22 cellular contexts compared by ENCODE assay signal in genomic region chr10:6283632-6284031, GRCh38.
DNase-seq lines count a peak whose midpoint lies in the region; ATAC-seq, FAIRE-seq and TF ChIP-seq lines count a peak whose summit lies in the region.
"Had no signal": no experiment of that assay in that cellular context is flagged by ENCODE, and none has a peak within 500 bp of the region (broad histone marks: within the 10 kb centered on the region; RNA-seq: fewer than 3 reads in every experiment).

No MANE protein-coding gene starts in this region.

- no peak overlapping the region for H3K4me3 ChIP-seq in A549
- no peak overlapping the region for H3K4me3 ChIP-seq in BE2C (ENCODE audit: low read depth, low read length)
- H3K4me3 ChIP-seq in mesenchymal stem cell (ENCODE audit: insufficient read depth in 1 of 2, low read depth in 1 of 2, low read length in 2 of 2) = no peak overlapping the region
- no peak overlapping the region for H3K4me3 ChIP-seq in PC-9
- H3K4me3 ChIP-seq: BLaER1, GM23338 had no signal

- no peak overlapping the region for H4K91ac ChIP-seq in mesenchymal stem cell (ENCODE audit: low read length)

- H2AK5ac ChIP-seq in mesenchymal stem cell (ENCODE audit: low read length, severe bottlenecking) = peak overlapping the region; percentile 65

- no peak for TF ChIP-seq CTCF in A549 (IDR thresholded peaks at IDR 0.05)
- no peak for TF ChIP-seq CTCF in BE2C (IDR thresholded peaks at IDR 0.05; ENCODE audit: low read depth, low read length)
- TF ChIP-seq CTCF in PC-9 (conservative IDR thresholded peaks at IDR 0.05) = no peak

- H3K9ac ChIP-seq in mesenchymal stem cell (ENCODE audit: low read length) = no peak overlapping the region
- H3K9ac ChIP-seq: BLaER1 had no signal

- BruUV-seq in PC-9 (replicated peaks; lab: Mats Ljungman, UMichigan) = no TSS peak

- H3K9me2 ChIP-seq in PC-9 (ENCODE audit: insufficient read depth) = no peaks in the 10 kb centered on the region

- H3K4ac ChIP-seq in mesenchymal stem cell (ENCODE audit: low read depth in 1 of 2, low read length in 2 of 2) = no peak overlapping the region

- peaks cover 10% of the 10 kb centered on the region for H3K4me1 Mint-ChIP-seq in T-helper 17 cell

- H3K4me3 Mint-ChIP-seq in T-helper 17 cell = no peak overlapping the region
- H3K4me3 Mint-ChIP-seq: CD14-positive monocyte; CD4-positive, alpha-beta memory T cell; GM23338; HFFc6 had no signal

- no peaks in the 10 kb centered on the region for H3K36me3 ChIP-seq in BE2C
- H3K36me3 ChIP-seq in mesenchymal stem cell (ENCODE audit: control insufficient read depth in 1 of 2, insufficient read depth in 2 of 2, low read depth in 1 of 2, low read length in 2 of 2) = no peaks in the 10 kb centered on the region
- H3K36me3 ChIP-seq in PC-9 (ENCODE audit: low read depth) = no peaks in the 10 kb centered on the region

- peak overlapping the region; percentile 77 for H3K27ac Mint-ChIP-seq in T-helper 17 cell
- H3K27ac Mint-ChIP-seq: GM23338, HFFc6 had no signal

- no peaks in the 10 kb centered on the region for H3K79me2 ChIP-seq in PC-9 (ENCODE audit: low read depth)

- peaks cover 5% of the 10 kb centered on the region for H3K36me3 Mint-ChIP-seq in T-helper 17 cell (ENCODE audit: low read depth)

- H4K8ac ChIP-seq in mesenchymal stem cell (ENCODE audit: low read length) = no peak overlapping the region

- no peak overlapping the region for H2BK120ac ChIP-seq in mesenchymal stem cell (ENCODE audit: low read depth, low read length)

- FAIRE-seq in A549 (lab: Jason Lieb, UNC) = no peak
- FAIRE-seq: GM12892, GM18507, H54 had no signal

- POLR2A ChIA-PET in A549 (lab: Yijun Ruan, JAX) (no interaction called here), PC-9 (lab: Charles Lee; ENCODE audit: unreplicated experiment) (no interaction called here)

- H2BK12ac ChIP-seq in mesenchymal stem cell (ENCODE audit: low read length in 2 of 2) = peak overlapping the region in 1 of 2 experiments; percentile 55

- intact Hi-C loops in PC-9 (cut with micrococcal nuclease; ENCODE audit: unreplicated experiment) = no loop called here

- TF ChIP-seq POLR2A in A549 (IDR thresholded peaks at IDR 0.05; ENCODE audit: low read length) = no peak

- H3K4me1 ChIP-seq in A549 (peaks cover 41% of the 10 kb centered on the region), BE2C (no peaks in the 10 kb centered on the region), mesenchymal stem cell (ENCODE audit: control insufficient read depth, insufficient read depth, low read depth, low read length) (peaks cover 10% of the 10 kb centered on the region), PC-9 (replicated peaks; ENCODE audit: insufficient read depth) (peaks cover 19% of the 10 kb centered on the region)
- H3K4me1 ChIP-seq: BLaER1 had no signal

- no peaks in the 10 kb centered on the region for H3K79me1 ChIP-seq in mesenchymal stem cell (replicated peaks; ENCODE audit: low read length, poor library complexity, severe bottlenecking)

- no peaks in the 10 kb centered on the region for H3K27me3 Mint-ChIP-seq in T-helper 17 cell
- H3K27me3 Mint-ChIP-seq: CD4-positive, alpha-beta memory T cell had no signal

- no peak for TF ChIP-seq RAD21 in A549 (conservative IDR thresholded peaks at IDR 0.05 in 1 of 2, IDR thresholded peaks at IDR 0.05 in 1 of 2)

- TF ChIP-seq EP300 in A549 (IDR thresholded peaks at IDR 0.05) = no peak

- ATAC-seq in A549 (no peak), T-helper 17 cell (no peak), GM18519 (IDR thresholded peaks at IDR 0.05; ENCODE audit: low FRiP score, unreplicated experiment) (no peak)
- ATAC-seq: GM23338 had no signal

- H2AFZ ChIP-seq in mesenchymal stem cell (ENCODE audit: low read depth, low read length) (no peak overlapping the region), PC-9 (no peak overlapping the region)
- H2AFZ ChIP-seq: GM23338 had no signal

- H3K23ac ChIP-seq in mesenchymal stem cell (ENCODE audit: low read length in 2 of 2) = no peak overlapping the region

- H3K27me3 ChIP-seq in BE2C (no peaks in the 10 kb centered on the region), mesenchymal stem cell (ENCODE audit: control insufficient read depth in 1 of 2, insufficient read depth in 1 of 2, low read length in 2 of 2) (no peaks in the 10 kb centered on the region), PC-9 (ENCODE audit: insufficient read depth, low read depth) (no peaks in the 10 kb centered on the region)
- H3K27me3 ChIP-seq: BLaER1 had no signal

- peaks cover 14% of the 10 kb centered on the region; the same call in 1 of the 2 replicates for H3F3A ChIP-seq in PC-9 (ENCODE audit: insufficient read depth, low read depth)

- H3K4me2 ChIP-seq in A549 = no peak overlapping the region
- no peak overlapping the region for H3K4me2 ChIP-seq in mesenchymal stem cell (ENCODE audit: low read length, poor library complexity, severe bottlenecking)
- H3K4me2 ChIP-seq in PC-9 = no peak overlapping the region
- H3K4me2 ChIP-seq: BLaER1, GM23338 had no signal

- H3K14ac ChIP-seq in mesenchymal stem cell (ENCODE audit: low read length in 2 of 2) = no peak overlapping the region

- CTCF ChIA-PET in A549 (lab: Yijun Ruan, JAX) = interaction anchor here (1.0 to 1.1 kb wide), 2 partner anchors 59 to 118 kb away, joined by 3 to 4 read pairs; no protein-coding TSS in a partner anchor
- CTCF ChIA-PET in PC-9 (lab: Charles Lee) = no interaction called here

- H3K27ac ChIP-seq in A549 = peak overlapping the region; percentile 36 to 100; a peak in 5 of 6 replicates
- no peak overlapping the region for H3K27ac ChIP-seq in mesenchymal stem cell (ENCODE audit: low read length, poor library complexity, severe bottlenecking)
- no peak overlapping the region for H3K27ac ChIP-seq in PC-9
- H3K27ac ChIP-seq: BLaER1, HL-60 had no signal

- no peak overlapping the region for H2BK5ac ChIP-seq in mesenchymal stem cell (ENCODE audit: low read depth, low read length, poor library complexity, severe bottlenecking)

- H3K18ac ChIP-seq in mesenchymal stem cell (ENCODE audit: low read depth in 1 of 2, low read length in 2 of 2) = peak overlapping the region in 1 of 2 experiments; percentile 55

- no peaks in the 10 kb centered on the region for H4K20me1 ChIP-seq in PC-9 (ENCODE audit: insufficient read depth)
- H4K20me1 ChIP-seq: BLaER1 had no signal

- DNase-seq in A549 (ENCODE audit: low read depth in 1 of 2, low spot score in 1 of 2) (peak in 1 of 2 experiments; percentile 52), BE2C (peak; percentile 8), T-helper 17 cell (no peak), mesenchymal stem cell (no peak), PC-9 (no peak), RKO (ENCODE audit: low spot score) (no peak)
- DNase-seq: ACHN; CD4-positive, alpha-beta memory T cell; DMS153; DMS79; GDM1; HCEC 1CT; HFFc6; KBM-7 had no signal

- no peak overlapping the region for H2BK15ac ChIP-seq in mesenchymal stem cell (ENCODE audit: low read depth, poor library complexity, severe bottlenecking)

- H3K9me3 ChIP-seq in A549 = peaks cover 3% of the 10 kb centered on the region; the same call in 1 of the 3 replicates
- H3K9me3 ChIP-seq in BE2C = no peaks in the 10 kb centered on the region
- no peaks in the 10 kb centered on the region for H3K9me3 ChIP-seq in T-helper 17 cell (ENCODE audit: control insufficient read depth, low read length, poor library complexity, severe bottlenecking)
- no peaks in the 10 kb centered on the region for H3K9me3 ChIP-seq in mesenchymal stem cell (ENCODE audit: control insufficient read depth, low read length)
- H3K9me3 ChIP-seq in PC-9 (ENCODE audit: insufficient read depth, low read depth) = no peaks in the 10 kb centered on the region

- 95% methylated on average over 7 of the region's 7 CpGs for WGBS in A549 (ENCODE audit: missing lambda C conversion rate)
- WGBS in mesenchymal stem cell = 89% methylated on average over 7 of the region's 7 CpGs

TF ChIP-seq in A549, 52 proteins besides CTCF, POLR2A, EP300 and RAD21:
- TF ChIP-seq SREBF2 (IDR thresholded peaks at IDR 0.05) = no peak
- TF ChIP-seq BHLHE40 (IDR thresholded peaks at IDR 0.05; ENCODE audit: low read depth, low read length) = no peak
- no peak for TF ChIP-seq RNF2 (IDR thresholded peaks at IDR 0.05; ENCODE audit: borderline replicate concordance, low read depth)
- no peak for TF ChIP-seq HES2 (IDR thresholded peaks at IDR 0.05)
- TF ChIP-seq TP53 (CRISPR knock-in tag; IDR thresholded peaks at IDR 0.05) = no peak
- TF ChIP-seq BCL3 (IDR thresholded peaks at IDR 0.05) = no peak
- no peak for TF ChIP-seq HOXA7 (CRISPR knock-in tag; IDR thresholded peaks at IDR 0.05)
- no peak for TF ChIP-seq ZFP36 (IDR thresholded peaks at IDR 0.05; ENCODE audit: borderline replicate concordance, partially characterized antibody)
- TF ChIP-seq ESRRA (IDR thresholded peaks at IDR 0.05; ENCODE audit: borderline replicate concordance, low read length) = no peak
- no peak for TF ChIP-seq ZSCAN20 (CRISPR knock-in tag; IDR thresholded peaks at IDR 0.05)
- TF ChIP-seq CBX2 (IDR thresholded peaks at IDR 0.05; ENCODE audit: borderline replicate concordance, low read depth) = no peak

Comparison
In these comparisons a context has a peak if more than half of its experiments do, and no peak if none do; other contexts are left out.
1. H3K27ac ChIP-seq: peak in A549 (2 of 2); none in mesenchymal stem cell (single experiment) and PC-9 (single experiment).